ENCODE assay signal across 9 cellular contexts in genomic region chr1:12150456-12151200, GRCh38. TPM values are rescaled to one million over a fixed set of nuclear protein-coding genes. Genes with fewer than 3 reads are reported as not detected.
A peak's percentile ranks its signal among the peaks of the same experiment; 100 is the strongest.
DNase-seq lines count a peak whose midpoint lies in the region; ATAC-seq, FAIRE-seq and TF ChIP-seq lines count a peak whose summit lies in the region.
"Had no signal": no experiment of that assay in that cellular context is flagged by ENCODE, and none has a peak within 500 bp of the region (broad histone marks: within the 10 kb centered on the region; RNA-seq: fewer than 3 reads in every experiment).

No MANE protein-coding gene starts in this region.

- H3K9me3 ChIP-seq in DND-41 (ENCODE audit: insufficient read depth, low read length, severe bottlenecking) (no peaks in the 10 kb centered on the region), GM12878 (replicated peaks; ENCODE audit: control insufficient read depth, insufficient read depth, low read length) (no peaks in the 10 kb centered on the region), prostate gland (no peaks in the 10 kb centered on the region)

- H3K27ac Mint-ChIP-seq in natural killer cell (peak overlapping the region; percentile 98), Calu3 (ENCODE audit: unreplicated experiment) (no peak overlapping the region)

- H3K4me2 ChIP-seq in DND-41 (ENCODE audit: insufficient read depth, low read length) (no peak overlapping the region), GM12878 (ENCODE audit: control insufficient read depth, insufficient read depth) (peak overlapping the region; percentile 75)

- TF ChIP-seq POLR2A in GM12878 (IDR thresholded peaks at IDR 0.05; ENCODE audit: low read depth, low read length) (no peak), prostate gland (IDR thresholded peaks at IDR 0.05) (no peak)

- H3K9me3 Mint-ChIP-seq in natural killer cell = peaks cover 0 to 2% of the 10 kb centered on the region in 2 donors
- H3K9me3 Mint-ChIP-seq in Calu3 (ENCODE audit: low read depth, unreplicated experiment) = no peaks in the 10 kb centered on the region

- no peak for TF ChIP-seq CTCF in DND-41 (IDR thresholded peaks at IDR 0.05; ENCODE audit: borderline replicate concordance, extremely low read depth, low read length, poor library complexity, severe bottlenecking)
- TF ChIP-seq CTCF in GM12878 (IDR thresholded peaks at IDR 0.05 in 2 of 3, conservative IDR thresholded peaks at IDR 0.05 in 1 of 3; ENCODE audit: control insufficient read depth in 2 of 3, extremely low read depth in 1 of 3, insufficient read depth in 1 of 3, low read depth in 3 of 3, low read length in 3 of 3) = no peak
- TF ChIP-seq CTCF in natural killer cell (IDR thresholded peaks at IDR 0.05) = no peak
- TF ChIP-seq CTCF in prostate gland (IDR thresholded peaks at IDR 0.05) = no peak
- TF ChIP-seq CTCF in Calu3 (IDR thresholded peaks at IDR 0.05; ENCODE audit: unreplicated experiment) = no peak

- no peak overlapping the region for H3K4me3 ChIP-seq in DND-41 (ENCODE audit: low read depth in 1 of 2, low read length in 2 of 2)
- no peak overlapping the region for H3K4me3 ChIP-seq in GM12878
- no peak overlapping the region for H3K4me3 ChIP-seq in prostate gland
- H3K4me3 ChIP-seq: SJSA1 had no signal

- H2AFZ ChIP-seq in DND-41 (ENCODE audit: low read depth, low read length) (no peak overlapping the region), GM12878 (ENCODE audit: control insufficient read depth, low read depth, low read length) (no peak overlapping the region; the same call in 1 of the 2 replicates)

- BruUV-seq in GM12878 (replicated peaks; lab: Mats Ljungman, UMichigan) = no TSS peak
- no TSS peak for BruUV-seq in Calu3 (replicated peaks; lab: Mats Ljungman, UMichigan)

- FAIRE-seq in GM12878 (lab: Jason Lieb, UNC) = no peak

- no peak for TF ChIP-seq RAD21 in GM12878 (IDR thresholded peaks at IDR 0.05; ENCODE audit: insufficient read depth, low read depth, low read length)

- peak; percentile 45 for ATAC-seq in DND-41 (ENCODE audit: insufficient read depth, low read depth)
- no peak for ATAC-seq in GM12878
- ATAC-seq in natural killer cell = peak; percentile 65 to 82 (median 74)

- in situ Hi-C loops in GM12878 (cut with MboI) = loop anchor here (25.0 kb wide), 1 partner anchor 1587 kb away; no protein-coding TSS in a partner anchor

- H3K27ac ChIP-seq in DND-41 (ENCODE audit: low read length) (no peak overlapping the region), GM12878 (ENCODE audit: control insufficient read depth, insufficient read depth) (peak overlapping the region; percentile 84), prostate gland (peak overlapping the region in 1 of 2 donors; percentile 15)
- H3K27ac ChIP-seq: SJSA1 had no signal

- RAD21 ChIA-PET in GM12878 (lab: Charles Lee; ENCODE audit: unreplicated experiment) = interaction anchor here (0.6 to 12.5 kb wide), 8 partner anchors 11 to 466 kb away, joined by 3 to 119 read pairs (median 24); partner anchors contain the start of gene TNFRSF1B

- H3K9ac ChIP-seq in DND-41 (ENCODE audit: low read depth, low read length) = no peak overlapping the region
- peak overlapping the region; percentile 51 for H3K9ac ChIP-seq in GM12878 (ENCODE audit: control insufficient read depth, insufficient read depth, low read length)

- H3K79me2 ChIP-seq in DND-41 (ENCODE audit: insufficient read depth, low read length) (no peaks in the 10 kb centered on the region), GM12878 (ENCODE audit: control insufficient read depth, insufficient read depth, low read length) (no peaks in the 10 kb centered on the region)

- H3K27me3 ChIP-seq in DND-41 (ENCODE audit: insufficient read depth, low read length, poor library complexity) (no peaks in the 10 kb centered on the region), GM12878 (replicated peaks in 1 of 2; ENCODE audit: control insufficient read depth in 2 of 2, insufficient read depth in 2 of 2, low read length in 1 of 2) (no peaks in the 10 kb centered on the region), prostate gland (replicated peaks; ENCODE audit: insufficient read depth) (no peaks in the 10 kb centered on the region)
- H3K27me3 ChIP-seq: SJSA1 had no signal

- H3K4me1 ChIP-seq in DND-41 (ENCODE audit: insufficient read depth, low read length) (no peaks in the 10 kb centered on the region), GM12878 (ENCODE audit: control insufficient read depth, insufficient read depth, low read length) (peaks cover 78% of the 10 kb centered on the region), prostate gland (replicated peaks) (no peaks in the 10 kb centered on the region)

- DNase-seq in DND-41 (no peak), MV-4-11 (lab: John Stamatoyannopoulos, UW) (peak; percentile 78), GM12878 (ENCODE audit: low read depth, low spot score) (no peak), natural killer cell (peak; percentile 51), DMS 273 treated with DMSO at 0.1 percent for 48 hours (lab: John Stamatoyannopoulos, UW) (no peak), prostate gland (ENCODE audit: low spot score) (no peak), foreskin melanocyte (no peak), Calu3 (no peak)

- 3% methylated on average over 9 of the region's 9 CpGs for WGBS in GM12878 (ENCODE audit: insufficient coverage, insufficient replicate concordance, low lambda C conversion rate, missing lambda C conversion rate)
- 77% methylated on average over 9 of the region's 9 CpGs for WGBS in prostate gland

- H3K36me3 Mint-ChIP-seq in natural killer cell = no peaks in the 10 kb centered on the region
- H3K36me3 Mint-ChIP-seq in Calu3 (ENCODE audit: insufficient read depth, unreplicated experiment) = no peaks in the 10 kb centered on the region

- intact Hi-C loops in GM12878 (cut with micrococcal nuclease; ENCODE audit: unreplicated experiment) = no loop called here
- intact Hi-C loops in natural killer cell (cut with micrococcal nuclease) = no loop called here
- intact Hi-C loops in prostate gland (cut with DNase I) = no loop called here
- intact Hi-C loops in Calu3 (cut with micrococcal nuclease; ENCODE audit: unreplicated experiment) = no loop called here

- TF ChIP-seq EP300 in GM12878 (IDR thresholded peaks at IDR 0.05; ENCODE audit: borderline replicate concordance in 1 of 2, control insufficient read depth in 1 of 2, low read depth in 2 of 2, low read length in 2 of 2) = no peak

- H3K27me3 Mint-ChIP-seq in natural killer cell (ENCODE audit: low read depth in 2 of 2) = no peaks in the 10 kb centered on the region
- H3K27me3 Mint-ChIP-seq in Calu3 (ENCODE audit: unreplicated experiment) = no peaks in the 10 kb centered on the region

- H3K4me3 Mint-ChIP-seq in natural killer cell (peak overlapping the region; percentile 82), Calu3 (ENCODE audit: low read depth, unreplicated experiment) (no peak overlapping the region)

- CTCF ChIA-PET in GM12878 (lab: Yijun Ruan, JAX) (interaction anchor here (0.6 to 6.9 kb wide), 8 partner anchors 12 to 58 kb away, joined by 3 to 47 read pairs (median 6); partner anchors contain the start of gene TNFRSF1B), Calu3 (lab: Charles Lee) (no interaction called here)

- H3K36me3 ChIP-seq in DND-41 (ENCODE audit: insufficient read depth, low read length) = no peaks in the 10 kb centered on the region
- H3K36me3 ChIP-seq in GM12878 (ENCODE audit: control insufficient read depth in 2 of 2, insufficient read depth in 2 of 2, low read length in 1 of 2) = no peaks in the 10 kb centered on the region
- no peaks in the 10 kb centered on the region for H3K36me3 ChIP-seq in prostate gland
- H3K36me3 ChIP-seq: SJSA1 had no signal

- POLR2A ChIA-PET in GM12878 (lab: Charles Lee) = interaction anchor here (1.0 to 11.6 kb wide), 9 partner anchors 11 to 241 kb away, joined by 3 to 166 read pairs (median 5); no protein-coding TSS in a partner anchor

- H4K20me1 ChIP-seq in DND-41 (ENCODE audit: insufficient read depth, low read length) (no peaks in the 10 kb centered on the region), GM12878 (ENCODE audit: control insufficient read depth, insufficient read depth) (no peaks in the 10 kb centered on the region)

- SMC1A ChIA-PET in GM12878 (lab: Charles Lee; ENCODE audit: uncharacterized antibody, unreplicated experiment) = interaction anchor here (0.5 to 19.3 kb wide), 11 partner anchors 11 to 172 kb away, joined by 3 to 347 read pairs (median 10); partner anchors contain the start of gene TNFRSF1B

- H3K4me1 Mint-ChIP-seq in natural killer cell (peaks cover 74 to 83% of the 10 kb centered on the region in 2 donors), Calu3 (ENCODE audit: low read depth, unreplicated experiment) (peaks cover 17% of the 10 kb centered on the region)

RNA-seq across cellular contexts. Expression of gene TNFRSF1B, which starts 16.2 kb away (rescaled TPM):
- 88.1 and 95.5 TPM in 2 replicates for total RNA-seq in GM12878 (2013; cell fraction: nucleolus; rRNA removed)
- 33.0 and 39.9 TPM in 2 replicates for total RNA-seq in GM12878 (2014; rRNA removed)
- total RNA-seq in GM12878 (2014; rRNA removed; fragmentation: Illumina TruSeq; extraction: Trizol) = 22.4 and 24.4 TPM in 2 replicates
- 78.8 and 87.2 TPM in 2 replicates for total RNA-seq in GM12878 (2021)
- polyA plus RNA-seq in GM12878 (2011; ENCODE audit: low read depth) = 22.2 TPM
- 35.0 and 66.4 TPM in 2 replicates for polyA plus RNA-seq in GM12878 (2011; rRNA removed)
- polyA plus RNA-seq in GM12878 (2011; cell fraction: cytosol; rRNA removed) = 84.0 and 115 TPM in 2 replicates
- 23.9 and 33.3 TPM in 2 replicates for polyA plus RNA-seq in GM12878 (2011; cell fraction: nucleus; rRNA removed)
- 50.4 and 50.7 TPM in 2 replicates for polyA plus RNA-seq in GM12878 (2012)
- polyA plus RNA-seq in GM12878 (2014; fragmentation: Illumina TruSeq; extraction: Trizol) = 15.0 and 32.4 TPM in 2 replicates
- 10 to 100 TPM; 10.1 to 11.6 TPM for polyA plus RNA-seq in GM12878 (2014; fragmentation: Nextera tagmentation; extraction: Ambion mirVana)
- 47.3 and 53.1 TPM in 2 replicates for polyA plus RNA-seq in GM12878 (2014; rRNA removed)
- polyA plus RNA-seq in GM12878 (2016; fragmentation: Nextera tagmentation; extraction: Ambion mirVana) = 10 to 100 TPM; 34.8 to 47.5 TPM
- 44.6 and 88.0 TPM in 2 replicates for polyA minus RNA-seq in GM12878 (2011; rRNA and poly(A)+ RNA removed)
- 32.2 and 47.0 TPM in 2 replicates for polyA minus RNA-seq in GM12878 (2011; cell fraction: cytosol; rRNA and poly(A)+ RNA removed)
- polyA minus RNA-seq in GM12878 (2011; cell fraction: nucleus; rRNA and poly(A)+ RNA removed) = 11.2 and 26.9 TPM in 2 replicates
- 100 to 1,000 TPM; 152 to 173 (median 172) TPM for total RNA-seq in natural killer cell
- total RNA-seq in prostate gland = 10 to 100 TPM; 10.9 to 18.4 TPM
- total RNA-seq in Calu3 (2022) = 1.3 and 2.9 TPM in 2 replicates

Comparison
In these comparisons a context has a peak if more than half of its experiments do, and no peak if none do; other contexts are left out.
1. DNase-seq: peak in MV-4-11 (single experiment) and natural killer cell (single experiment); none in DND-41 (single experiment), GM12878 (single experiment), DMS 273 treated with DMSO at 0.1 percent for 48 hours (single experiment), prostate gland (single experiment), foreskin melanocyte (single experiment) and Calu3 (single experiment).